In genomic region chrX:134148293-134148692, GRCh38 we compare ENCODE assay signal across 19 cellular contexts.
A peak's percentile ranks its signal among the peaks of the same experiment; 100 is the strongest.
DNase-seq lines count a peak whose midpoint lies in the region; ATAC-seq and TF ChIP-seq lines count a peak whose summit lies in the region.
"Had no signal": no experiment of that assay in that cellular context is flagged by ENCODE, and none has a peak within 500 bp of the region (broad histone marks: within the 10 kb centered on the region; RNA-seq: fewer than 3 reads in every experiment).

No MANE protein-coding gene starts in this region.

- no peaks in the 10 kb centered on the region for H3K27me3 Mint-ChIP-seq in activated naive CD4-positive, alpha-beta T cell treated with anti-CD3 and anti-CD28 coated beads for 36 hours (ENCODE audit: low read depth)
- no peaks in the 10 kb centered on the region for H3K27me3 Mint-ChIP-seq in activated T-helper 17 cell treated with anti-CD3 and anti-CD28 coated beads, Interleukin-2, amount 50 U/mL, for 72 hours
- H3K27me3 Mint-ChIP-seq: CD4-positive, alpha-beta memory T cell; type B pancreatic cell had no signal

- no peaks in the 10 kb centered on the region for H3K36me3 ChIP-seq in ACC112 (ENCODE audit: insufficient read depth, low read length)
- no peaks in the 10 kb centered on the region for H3K36me3 ChIP-seq in brain microvascular endothelial cell (replicated peaks)
- H3K36me3 ChIP-seq in mucosa of rectum (ENCODE audit: control insufficient read depth in 2 of 2, insufficient read depth in 2 of 2, low read length in 2 of 2), result no peaks in the 10 kb centered on the region

- H3K4me3 Mint-ChIP-seq in activated naive CD4-positive, alpha-beta T cell treated with anti-CD3 and anti-CD28 coated beads for 36 hours, result no peak overlapping the region
- H3K4me3 Mint-ChIP-seq in activated T-helper 17 cell treated with anti-CD3 and anti-CD28 coated beads, Interleukin-2, amount 50 U/mL, for 72 hours, result no peak overlapping the region
- H3K4me3 Mint-ChIP-seq: CD4-positive, alpha-beta memory T cell; mesothelial cell of epicardium; nephron progenitor cell; type B pancreatic cell had no signal

- H3K36me3 Mint-ChIP-seq in activated naive CD4-positive, alpha-beta T cell treated with anti-CD3 and anti-CD28 coated beads for 36 hours (ENCODE audit: low read depth), result no peaks in the 10 kb centered on the region
- no peaks in the 10 kb centered on the region for H3K36me3 Mint-ChIP-seq in activated T-helper 17 cell treated with anti-CD3 and anti-CD28 coated beads, Interleukin-2, amount 50 U/mL, for 72 hours (ENCODE audit: low read depth)
- H3K36me3 Mint-ChIP-seq: CD4-positive, alpha-beta memory T cell; mesothelial cell of epicardium; type B pancreatic cell had no signal

- H2AFZ ChIP-seq in ACC112 (ENCODE audit: low read length, unreplicated experiment), result peak overlapping the region; percentile 33

- H3K9me3 ChIP-seq in mucosa of rectum (ENCODE audit: control insufficient read depth in 2 of 2, low read length in 2 of 2), result no peaks in the 10 kb centered on the region

- H3K79me2 ChIP-seq in ACC112 (ENCODE audit: control insufficient read depth, insufficient read depth, low read length, unreplicated experiment), result no peaks in the 10 kb centered on the region

- H3K4me3 ChIP-seq in ACC112 (ENCODE audit: low read depth, low read length), result peak overlapping the region; percentile 74
- H3K4me3 ChIP-seq in brain microvascular endothelial cell (ENCODE audit: low read depth, low read length), result peak overlapping the region; percentile 5
- peak overlapping the region; percentile 8 to 19 for H3K4me3 ChIP-seq in mucosa of rectum (ENCODE audit: low read length in 2 of 2)

- peaks cover 2% of the 10 kb centered on the region for H3K4me1 Mint-ChIP-seq in activated naive CD4-positive, alpha-beta T cell treated with anti-CD3 and anti-CD28 coated beads for 36 hours (ENCODE audit: low read depth)
- no peaks in the 10 kb centered on the region for H3K4me1 Mint-ChIP-seq in activated T-helper 17 cell treated with anti-CD3 and anti-CD28 coated beads, Interleukin-2, amount 50 U/mL, for 72 hours
- H3K4me1 Mint-ChIP-seq: mesothelial cell of epicardium had no signal

- ATAC-seq in activated T-helper 17 cell treated with anti-CD3 and anti-CD28 coated beads, Interleukin-2, amount 50 U/mL, for 72 hours (replicated peaks), result no peak

- H3K4me1 ChIP-seq in ACC112 (ENCODE audit: control insufficient read depth, insufficient read depth, low read length, unreplicated experiment) (no peaks in the 10 kb centered on the region), mucosa of rectum (ENCODE audit: control insufficient read depth in 2 of 2, insufficient read depth in 2 of 2, low read length in 2 of 2) (no peaks in the 10 kb centered on the region)

- no peak overlapping the region for H3K27ac Mint-ChIP-seq in activated naive CD4-positive, alpha-beta T cell treated with anti-CD3 and anti-CD28 coated beads for 36 hours
- no peak overlapping the region for H3K27ac Mint-ChIP-seq in activated T-helper 17 cell treated with anti-CD3 and anti-CD28 coated beads, Interleukin-2, amount 50 U/mL, for 72 hours
- H3K27ac Mint-ChIP-seq: CD4-positive, alpha-beta memory T cell; mesothelial cell of epicardium; nephron progenitor cell; type B pancreatic cell had no signal

- no peak for TF ChIP-seq CTCF in brain microvascular endothelial cell (IDR thresholded peaks at IDR 0.05; ENCODE audit: low read depth, low read length, missing control alignments)

- H3K9me3 Mint-ChIP-seq in activated naive CD4-positive, alpha-beta T cell treated with anti-CD3 and anti-CD28 coated beads for 36 hours, result no peaks in the 10 kb centered on the region
- H3K9me3 Mint-ChIP-seq in activated T-helper 17 cell treated with anti-CD3 and anti-CD28 coated beads, Interleukin-2, amount 50 U/mL, for 72 hours, result no peaks in the 10 kb centered on the region
- H3K9me3 Mint-ChIP-seq: CD4-positive, alpha-beta memory T cell; nephron progenitor cell had no signal

- in situ Hi-C loops in brain microvascular endothelial cell (cut with HindIII; ENCODE audit: low pct_ligation_motif_present, low sequenced_read_pairs), result no loop called here

- CTCF ChIA-PET in activated naive CD4-positive, alpha-beta T cell treated with anti-CD3 and anti-CD28 coated beads for 36 hours (lab: Charles Lee), result interaction anchor here (0.6 kb wide), 1 partner anchor 122 kb away, joined by 3 read pairs; no protein-coding TSS in a partner anchor

- no peak overlapping the region for H3K9ac ChIP-seq in mucosa of rectum (ENCODE audit: low read depth in 1 of 2, low read length in 2 of 2)

- DNase-seq in LHCN-M2 (ENCODE audit: low read depth) (peak; percentile 5), brain microvascular endothelial cell (no peak), Kasumi-1 (lab: John Stamatoyannopoulos, UW) (no peak), NCI-H2029 treated with DMSO at 0.1 percent for 48 hours (lab: John Stamatoyannopoulos, UW) (no peak)
- no peak for DNase-seq in activated naive CD4-positive, alpha-beta T cell treated with anti-CD3 and anti-CD28 coated beads for 36 hours
- DNase-seq: activated CD4-positive, alpha-beta T cell treated with anti-CD3 and anti-CD28 coated beads for 48 hours; CD4-positive, alpha-beta memory T cell; kidney glomerular epithelial cell; NCI-H1048; NCI-H2029; NCI-H446; nephron progenitor cell; stimulated activated naive CD4-positive, alpha-beta T cell treated with Interleukin-2 at 50 U/mL for 16 hours; SW 1271 had no signal

- intact Hi-C loops in activated naive CD4-positive, alpha-beta T cell treated with anti-CD3 and anti-CD28 coated beads for 36 hours (cut with micrococcal nuclease), result no loop called here

- H3K27me3 ChIP-seq in ACC112 (ENCODE audit: insufficient read depth, low read length), result no peaks in the 10 kb centered on the region
- no peaks in the 10 kb centered on the region for H3K27me3 ChIP-seq in brain microvascular endothelial cell (replicated peaks)
- H3K27me3 ChIP-seq in mucosa of rectum (ENCODE audit: control insufficient read depth in 2 of 2, insufficient read depth in 2 of 2, low read length in 2 of 2), result peaks cover 0 to 3% of the 10 kb centered on the region in 2 donors

- H3K27ac ChIP-seq in ACC112 (ENCODE audit: low read depth, low read length), result no peak overlapping the region
- H3K27ac ChIP-seq in brain microvascular endothelial cell, result no peak overlapping the region
- H3K27ac ChIP-seq in mucosa of rectum (ENCODE audit: low read depth in 2 of 2, low read length in 2 of 2), result no peak overlapping the region

Comparison
In these comparisons a context has a peak if more than half of its experiments do, and no peak if none do; other contexts are left out.
1. H3K4me3 ChIP-seq: peak in every context shown above with its lines; median percentile 74 in ACC112; 14 in mucosa of rectum; 5 in brain microvascular endothelial cell.